Comparison of ENCODE assay signal across 1 cellular context in genomic region chr14:76112889-76113611, GRCh38.
TF ChIP-seq lines count a peak whose summit lies in the region.

No MANE protein-coding gene starts in this region.

TF ChIP-seq in neural cell, 6 proteins besides CTCF, POLR2A, EP300 and RAD21:
- TF ChIP-seq REST (IDR thresholded peaks at IDR 0.05; ENCODE audit: borderline replicate concordance) (peak; percentile 89), POLR2AphosphoS5 (IDR thresholded peaks at IDR 0.05) (peak; percentile 97), TAF1 (IDR thresholded peaks at IDR 0.05; ENCODE audit: low read depth) (no peak), SMC3 (conservative IDR thresholded peaks at IDR 0.05; ENCODE audit: poor library complexity) (peak; percentile 47)
TF ChIP-seq in neural cell: peak in this region for 3.
